ENCODE assay signal across 20 cellular contexts in the genomic region with DNA sequence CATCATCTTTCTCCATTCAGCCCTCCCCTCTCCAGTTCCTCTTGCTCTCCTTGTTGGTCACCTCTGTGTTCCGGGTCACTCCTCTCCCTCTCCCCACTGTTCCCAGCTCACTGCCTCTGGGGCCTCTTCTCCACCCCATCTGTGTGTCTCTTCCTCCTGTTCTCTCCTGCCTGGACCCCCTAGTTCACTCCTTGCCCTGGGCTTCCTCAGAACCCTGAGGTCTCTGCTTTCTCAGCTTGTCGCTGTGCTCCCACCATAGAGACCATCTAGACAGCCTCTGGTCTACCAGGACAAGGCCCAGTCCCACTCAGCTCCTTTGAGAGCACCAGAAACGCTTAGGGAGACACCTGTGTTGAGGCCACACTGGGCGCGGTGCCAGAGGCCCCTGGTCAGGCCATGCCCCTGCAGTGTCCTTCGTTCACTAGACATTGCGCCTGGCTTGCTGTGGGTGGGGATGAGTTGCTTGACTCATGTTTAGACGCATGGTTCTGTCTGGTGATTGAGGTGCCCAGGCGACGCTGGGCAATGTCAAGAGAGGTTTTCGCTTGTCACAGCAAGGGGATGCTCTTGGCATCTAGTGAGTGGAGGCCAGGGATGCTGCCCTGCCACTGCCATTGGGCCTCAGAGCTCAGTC. TPM values are rescaled to one million over a fixed set of nuclear protein-coding genes. Genes with fewer than 3 reads are reported as not detected.
DNase-seq lines count a peak whose midpoint lies in the region; ATAC-seq, FAIRE-seq and TF ChIP-seq lines count a peak whose summit lies in the region.
"Had no signal": no experiment of that assay in that cellular context is flagged by ENCODE, and none has a peak within 500 bp of the region (broad histone marks: within the 10 kb centered on the region; RNA-seq: fewer than 3 reads in every experiment).

No MANE protein-coding gene starts in this region.

- intact Hi-C loops in activated naive CD4-positive, alpha-beta T cell treated with anti-CD3 and anti-CD28 coated beads for 36 hours (cut with micrococcal nuclease) = no loop called here
- intact Hi-C loops in kidney (cut with DNase I) (no loop called here), tibial artery (cut with DNase I; ENCODE audit: low total_unique reads) (no loop called here)

- H3K36me3 ChIP-seq in kidney (ENCODE audit: control insufficient read depth in 1 of 2, insufficient read depth in 2 of 2, low read length in 2 of 2) (peaks cover 37 to 53% of the 10 kb centered on the region in 2 donors), tibial artery (peaks cover 76 to 84% (median 79%) of the 10 kb centered on the region in 3 donors)

- H3K9me3 ChIP-seq in kidney (ENCODE audit: control insufficient read depth in 1 of 2, low read length in 2 of 2) (no peaks in the 10 kb centered on the region), tibial artery (no peaks in the 10 kb centered on the region)
- H3K9me3 ChIP-seq: breast epithelium had no signal

- H3K4me1 ChIP-seq in kidney (ENCODE audit: control insufficient read depth in 1 of 2, insufficient read depth in 1 of 2, low read depth in 1 of 2, low read length in 2 of 2) (peaks cover 2 to 10% of the 10 kb centered on the region in 2 donors), tibial artery (peaks cover 6 to 34% (median 21%) of the 10 kb centered on the region in 4 donors)

- H3K4me3 ChIP-seq in kidney (ENCODE audit: low read length in 2 of 2) = no peak overlapping the region
- no peak overlapping the region for H3K4me3 ChIP-seq in tibial artery
- H3K4me3 ChIP-seq: breast epithelium, PC-9 had no signal

- no peak for FAIRE-seq in kidney (lab: Jason Lieb, UNC)

- no peaks in the 10 kb centered on the region for H3K27me3 ChIP-seq in tibial artery
- H3K27me3 ChIP-seq: breast epithelium had no signal

- TF ChIP-seq CTCF in kidney (IDR thresholded peaks at IDR 0.05; ENCODE audit: borderline replicate concordance, extremely low read depth, insufficient read depth) (no peak), tibial artery (IDR thresholded peaks at IDR 0.05) (no peak)

- H3K27ac Mint-ChIP-seq in activated naive CD4-positive, alpha-beta T cell treated with anti-CD3 and anti-CD28 coated beads for 36 hours = peak overlapping the region; percentile 54
- peak overlapping the region; percentile 58 for H3K27ac Mint-ChIP-seq in activated naive CD8-positive, alpha-beta T cell
- peak overlapping the region; percentile 89 for H3K27ac Mint-ChIP-seq in stimulated activated effector memory CD8-positive, alpha-beta T cell treated with anti-CD3 and anti-CD28 coated beads, Interleukin-12 subunit alpha, Interleukin-12 subunit beta, amount 100 ng/mL, for 72 hours

- H3K27me3 Mint-ChIP-seq in activated naive CD4-positive, alpha-beta T cell treated with anti-CD3 and anti-CD28 coated beads for 36 hours (ENCODE audit: low read depth) = no peaks in the 10 kb centered on the region
- H3K27me3 Mint-ChIP-seq in activated naive CD8-positive, alpha-beta T cell = no peaks in the 10 kb centered on the region

- H3K27ac ChIP-seq in kidney (ENCODE audit: low read depth in 2 of 2, low read length in 2 of 2) (no peak overlapping the region), tibial artery (no peak overlapping the region)
- H3K27ac ChIP-seq: breast epithelium, HL-60, PC-9 had no signal

- CTCF ChIA-PET in activated naive CD4-positive, alpha-beta T cell treated with anti-CD3 and anti-CD28 coated beads for 36 hours (lab: Charles Lee) = no interaction called here

- no peak overlapping the region for H3K9ac ChIP-seq in kidney (ENCODE audit: low read length in 2 of 2)

- H3K4me3 Mint-ChIP-seq in activated naive CD4-positive, alpha-beta T cell treated with anti-CD3 and anti-CD28 coated beads for 36 hours = no peak overlapping the region
- peak overlapping the region; percentile 45 for H3K4me3 Mint-ChIP-seq in activated naive CD8-positive, alpha-beta T cell
- H3K4me3 Mint-ChIP-seq in stimulated activated effector memory CD8-positive, alpha-beta T cell treated with anti-CD3 and anti-CD28 coated beads, Interleukin-12 subunit alpha, Interleukin-12 subunit beta, amount 100 ng/mL, for 72 hours = peak overlapping the region; percentile 7

- DNase-seq in activated naive CD4-positive, alpha-beta T cell treated with anti-CD3 and anti-CD28 coated beads for 36 hours = no peak
- no peak for DNase-seq in activated naive CD4-positive, alpha-beta T cell treated with anti-CD3 and anti-CD28 coated beads, Interleukin-2, amount 50 U/mL, for 16 hours
- peak; percentile 75 for DNase-seq in kidney
- no peak for DNase-seq in stimulated activated effector memory CD8-positive, alpha-beta T cell treated with anti-CD3 and anti-CD28 coated beads, Interleukin-12 subunit alpha, Interleukin-12 subunit beta, amount 100 ng/mL, for 72 hours (ENCODE audit: low spot score in 2 of 2)
- no peak for DNase-seq in stimulated activated CD4-positive, alpha-beta T cell treated with anti-CD3 and anti-CD28 coated beads, Interleukin-4, amount 100 ng/mL, for 1 hour
- DNase-seq in tibial artery = no peak
- DNase-seq: activated CD8-positive, alpha-beta memory T cell treated with anti-CD3 and anti-CD28 coated beads for 24 hours; activated effector memory CD4-positive, alpha-beta T cell treated with Interleukin-2 at 50 U/mL for 16 hours; effector CD4-positive, alpha-beta T cell; KG1; midbrain; NCI-H2081 treated with DMSO at 0.1 percent for 48 hours; NCI-H524 treated with DMSO at 0.1 percent for 48 hours; PC-9 had no signal

- H3K36me3 Mint-ChIP-seq in activated naive CD4-positive, alpha-beta T cell treated with anti-CD3 and anti-CD28 coated beads for 36 hours (ENCODE audit: low read depth) = peaks cover 39% of the 10 kb centered on the region
- no peaks in the 10 kb centered on the region for H3K36me3 Mint-ChIP-seq in activated naive CD8-positive, alpha-beta T cell
- peaks cover 93% of the 10 kb centered on the region for H3K36me3 Mint-ChIP-seq in stimulated activated effector memory CD8-positive, alpha-beta T cell treated with anti-CD3 and anti-CD28 coated beads, Interleukin-12 subunit alpha, Interleukin-12 subunit beta, amount 100 ng/mL, for 72 hours

- no peaks in the 10 kb centered on the region for H3K9me3 Mint-ChIP-seq in activated naive CD4-positive, alpha-beta T cell treated with anti-CD3 and anti-CD28 coated beads for 36 hours
- H3K9me3 Mint-ChIP-seq in activated naive CD8-positive, alpha-beta T cell (ENCODE audit: low read depth) = no peaks in the 10 kb centered on the region
- H3K9me3 Mint-ChIP-seq in stimulated activated effector memory CD8-positive, alpha-beta T cell treated with anti-CD3 and anti-CD28 coated beads, Interleukin-12 subunit alpha, Interleukin-12 subunit beta, amount 100 ng/mL, for 72 hours = no peaks in the 10 kb centered on the region

- peaks cover 22% of the 10 kb centered on the region for H3K4me1 Mint-ChIP-seq in activated naive CD4-positive, alpha-beta T cell treated with anti-CD3 and anti-CD28 coated beads for 36 hours (ENCODE audit: low read depth)
- peaks cover 24% of the 10 kb centered on the region for H3K4me1 Mint-ChIP-seq in activated naive CD8-positive, alpha-beta T cell (ENCODE audit: low read depth)
- H3K4me1 Mint-ChIP-seq in stimulated activated effector memory CD8-positive, alpha-beta T cell treated with anti-CD3 and anti-CD28 coated beads, Interleukin-12 subunit alpha, Interleukin-12 subunit beta, amount 100 ng/mL, for 72 hours = peaks cover 38% of the 10 kb centered on the region

- no peak for ATAC-seq in stimulated activated effector memory CD8-positive, alpha-beta T cell treated with anti-CD3 and anti-CD28 coated beads, Interleukin-12 subunit alpha, Interleukin-12 subunit beta, amount 100 ng/mL, for 72 hours
- ATAC-seq in GM21786 (IDR thresholded peaks at IDR 0.05; ENCODE audit: unreplicated experiment) = no peak

RNA-seq across cellular contexts. Expression of gene LENG9, which starts 4.8 kb away (rescaled TPM):
- 1 to 10 TPM; 5.7 to 7.1 TPM for total RNA-seq in activated naive CD4-positive, alpha-beta T cell treated with anti-CD3 and anti-CD28 coated beads for 36 hours
- 6.8 TPM for total RNA-seq in kidney
- 2.0 TPM for polyA plus RNA-seq in kidney (ENCODE audit: insufficient read depth, low read depth, low replicate concordance)

RNA-seq across cellular contexts. Expression of gene LENG8, which starts 9.8 kb away (rescaled TPM):
- 100 to 1,000 TPM; 171 to 175 TPM for total RNA-seq in activated naive CD4-positive, alpha-beta T cell treated with anti-CD3 and anti-CD28 coated beads for 36 hours
- 208 TPM for total RNA-seq in kidney
- 48.6 TPM for polyA plus RNA-seq in kidney (ENCODE audit: insufficient read depth, low read depth, low replicate concordance)

RNA-seq across cellular contexts. Expression of gene CDC42EP5, which starts 14.3 kb away (rescaled TPM):
- not detected for total RNA-seq in activated naive CD4-positive, alpha-beta T cell treated with anti-CD3 and anti-CD28 coated beads for 36 hours
- total RNA-seq in kidney = 29.9 TPM
- polyA plus RNA-seq in kidney (ENCODE audit: insufficient read depth, low read depth, low replicate concordance) = 19.3 TPM

RNA-seq across cellular contexts. Expression of gene TTYH1, which starts 43.5 kb away (rescaled TPM):
- total RNA-seq in activated naive CD4-positive, alpha-beta T cell treated with anti-CD3 and anti-CD28 coated beads for 36 hours = not detected
- 1.5 TPM for total RNA-seq in kidney
- polyA plus RNA-seq in kidney (ENCODE audit: insufficient read depth, low read depth, low replicate concordance) = 1.9 TPM
- total RNA-seq: Daoy had no signal

RNA-seq across cellular contexts. Expression of gene LAIR2, which starts 43.9 kb away (rescaled TPM):
- under 1 TPM; 0.45 to 0.69 TPM for total RNA-seq in activated naive CD4-positive, alpha-beta T cell treated with anti-CD3 and anti-CD28 coated beads for 36 hours
- not detected for total RNA-seq in kidney
- not detected for polyA plus RNA-seq in kidney (ENCODE audit: insufficient read depth, low read depth, low replicate concordance)
- total RNA-seq: A673, breast epithelium, Daoy, PC-9 had no signal

Comparison
In these comparisons a context has a peak if more than half of its experiments do, and no peak if none do; other contexts are left out.
1. RNA of gene CDC42EP5, which starts 14.3 kb away (total RNA-seq): 29.9 TPM in kidney (single experiment); not detected in activated naive CD4-positive, alpha-beta T cell treated with anti-CD3 and anti-CD28 coated beads for 36 hours; every median in the first group is over 10 times any median in the second.
2. Peak in every context shown above with its lines, with median percentiles within 50 percentile points of each other: H3K27ac Mint-ChIP-seq.